In genomic region chr3:152834354-152835310, GRCh38 we compare ENCODE assay signal across 1 cellular context.
TF ChIP-seq lines count a peak whose summit lies in the region.

Gene P2RY1 (plus strand): TSS chr3:152835131. CDS start chr3:152835783, 652 bp downstream.

TF ChIP-seq in K562, 482 proteins besides CTCF, POLR2A, EP300 and RAD21 (continued from another document and continues in another):
- TF ChIP-seq CBFA2T2 (conservative IDR thresholded peaks at IDR 0.05) = no peak
- TF ChIP-seq PTRF (tag; IDR thresholded peaks at IDR 0.05) = no peak
- TF ChIP-seq E2F3 (CRISPR knock-in tag; IDR thresholded peaks at IDR 0.05) = no peak
- TF ChIP-seq HNRNPL (IDR thresholded peaks at IDR 0.05; ENCODE audit: low read depth, low read length) = peak; percentile 84
- TF ChIP-seq, protein P1, sequence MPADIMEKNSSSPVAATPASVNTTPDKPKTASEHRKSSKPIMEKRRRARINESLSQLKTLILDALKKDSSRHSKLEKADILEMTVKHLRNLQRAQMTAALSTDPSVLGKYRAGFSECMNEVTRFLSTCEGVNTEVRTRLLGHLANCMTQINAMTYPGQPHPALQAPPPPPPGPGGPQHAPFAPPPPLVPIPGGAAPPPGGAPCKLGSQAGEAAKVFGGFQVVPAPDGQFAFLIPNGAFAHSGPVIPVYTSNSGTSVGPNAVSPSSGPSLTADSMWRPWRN (IDR thresholded peaks at IDR 0.05; ENCODE audit: low read depth) = no peak
- no peak for TF ChIP-seq THRA (IDR thresholded peaks at IDR 0.05)
- TF ChIP-seq FOXA1 (IDR thresholded peaks at IDR 0.05; ENCODE audit: borderline replicate concordance) = no peak
- TF ChIP-seq EWSR1 (IDR thresholded peaks at IDR 0.05; ENCODE audit: borderline replicate concordance, low read depth, partially characterized antibody) = no peak
- TF ChIP-seq, protein P2, sequence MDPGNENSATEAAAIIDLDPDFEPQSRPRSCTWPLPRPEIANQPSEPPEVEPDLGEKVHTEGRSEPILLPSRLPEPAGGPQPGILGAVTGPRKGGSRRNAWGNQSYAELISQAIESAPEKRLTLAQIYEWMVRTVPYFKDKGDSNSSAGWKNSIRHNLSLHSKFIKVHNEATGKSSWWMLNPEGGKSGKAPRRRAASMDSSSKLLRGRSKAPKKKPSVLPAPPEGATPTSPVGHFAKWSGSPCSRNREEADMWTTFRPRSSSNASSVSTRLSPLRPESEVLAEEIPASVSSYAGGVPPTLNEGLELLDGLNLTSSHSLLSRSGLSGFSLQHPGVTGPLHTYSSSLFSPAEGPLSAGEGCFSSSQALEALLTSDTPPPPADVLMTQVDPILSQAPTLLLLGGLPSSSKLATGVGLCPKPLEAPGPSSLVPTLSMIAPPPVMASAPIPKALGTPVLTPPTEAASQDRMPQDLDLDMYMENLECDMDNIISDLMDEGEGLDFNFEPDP (CRISPR knock-in tag; IDR thresholded peaks at IDR 0.05) = no peak
- TF ChIP-seq HNRNPUL1 (IDR thresholded peaks at IDR 0.05; ENCODE audit: low read length) = no peak
- TF ChIP-seq ZFPM2 (CRISPR knock-in tag; IDR thresholded peaks at IDR 0.05) = no peak
- no peak for TF ChIP-seq TARDBP (IDR thresholded peaks at IDR 0.05)
- TF ChIP-seq ARID2 (IDR thresholded peaks at IDR 0.05) = no peak
- TF ChIP-seq ZNF696 (CRISPR knock-in tag; conservative IDR thresholded peaks at IDR 0.05) = no peak
- no peak for TF ChIP-seq RREB1 (CRISPR knock-in tag; IDR thresholded peaks at IDR 0.05)
- TF ChIP-seq RUNX1 (IDR thresholded peaks at IDR 0.05; ENCODE audit: low read depth) = no peak
- no peak for TF ChIP-seq RBM25 (IDR thresholded peaks at IDR 0.05; ENCODE audit: low read depth, low read length, severe bottlenecking)
- peak; percentile 87 for TF ChIP-seq ZNF511 (CRISPR knock-in tag; IDR thresholded peaks at IDR 0.05)
- TF ChIP-seq CAMTA2 (CRISPR knock-in tag; conservative IDR thresholded peaks at IDR 0.05) = no peak
- TF ChIP-seq LCOR (CRISPR knock-in tag; IDR thresholded peaks at IDR 0.05) = peak; percentile 65; the same call in 1 of the 2 replicates
- TF ChIP-seq ZFX (CRISPR knock-in tag; IDR thresholded peaks at IDR 0.05) = peak; percentile 64; the same call in 1 of the 2 replicates
- TF ChIP-seq NR3C1 (CRISPR knock-in tag; IDR thresholded peaks at IDR 0.05) = 0 out of 2 replicates have a peak, but pooled peaks have one; percentile 70
- TF ChIP-seq MCM2 (IDR thresholded peaks at IDR 0.05; ENCODE audit: low read depth) = no peak
- 0 out of 4 replicates have a peak, but pooled peaks of 1 of the 2 experiments have one; percentile 7 for TF ChIP-seq TRIM24 (IDR thresholded peaks at IDR 0.05)
- no peak for TF ChIP-seq DMBX1 (CRISPR knock-in tag; IDR thresholded peaks at IDR 0.05; ENCODE audit: borderline replicate concordance)
- 0 out of 2 replicates have a peak, but pooled peaks have one; percentile 78 for TF ChIP-seq ZNF124 (CRISPR knock-in tag; IDR thresholded peaks at IDR 0.05)
- no peak for TF ChIP-seq FOXP4 (CRISPR knock-in tag; IDR thresholded peaks at IDR 0.05; ENCODE audit: borderline replicate concordance)
- TF ChIP-seq NCOA6 (IDR thresholded peaks at IDR 0.05) = no peak
- no peak for TF ChIP-seq ZNF561 (CRISPR knock-in tag; conservative IDR thresholded peaks at IDR 0.05)
- no peak for TF ChIP-seq ZFP36 (IDR thresholded peaks at IDR 0.05; ENCODE audit: low read depth, low read length, partially characterized antibody)
- no peak for TF ChIP-seq SRSF3 (IDR thresholded peaks at IDR 0.05; ENCODE audit: insufficient read depth, low read length)
- TF ChIP-seq HIVEP1 (CRISPR knock-in tag; IDR thresholded peaks at IDR 0.05) = no peak
- TF ChIP-seq SMARCA4 (IDR thresholded peaks at IDR 0.05) = peak; percentile 64
- TF ChIP-seq TGIF2 (CRISPR knock-in tag; IDR thresholded peaks at IDR 0.05) = 0 out of 2 replicates have a peak, but pooled peaks have one; percentile 41
- no peak for TF ChIP-seq ZBTB26 (CRISPR knock-in tag; IDR thresholded peaks at IDR 0.05)
- TF ChIP-seq RAD51 (IDR thresholded peaks at IDR 0.05; ENCODE audit: borderline replicate concordance, low read depth) = no peak
- no peak for TF ChIP-seq SIX5 (IDR thresholded peaks at IDR 0.05; ENCODE audit: borderline replicate concordance in 1 of 2, insufficient read depth in 1 of 2, low read depth in 1 of 2, low read length in 2 of 2)
- TF ChIP-seq HMGN3 (IDR thresholded peaks at IDR 0.05; ENCODE audit: borderline replicate concordance, extremely low read depth, insufficient read length, low read depth, low read length) = peak; percentile 73
- TF ChIP-seq CCAR2 (IDR thresholded peaks at IDR 0.05; ENCODE audit: low read depth, low read length) = no peak
- no peak for TF ChIP-seq PTBP1 (IDR thresholded peaks at IDR 0.05; ENCODE audit: low read depth, low read length)
- no peak for TF ChIP-seq ZNF212 (CRISPR knock-in tag; IDR thresholded peaks at IDR 0.05)
- peak; percentile 7; the same call in 1 of the 2 replicates for TF ChIP-seq JUND (IDR thresholded peaks at IDR 0.05; ENCODE audit: borderline replicate concordance, low read depth, low read length)
- TF ChIP-seq JUND (tag; IDR thresholded peaks at IDR 0.05; ENCODE audit: borderline replicate concordance, low read depth, low read length) = no peak
- peak; percentile 28 for TF ChIP-seq NFIC (IDR thresholded peaks at IDR 0.05)
- TF ChIP-seq SAFB (IDR thresholded peaks at IDR 0.05; ENCODE audit: borderline replicate concordance, low read depth, low read length) = no peak; the same call in 1 of the 2 replicates
- TF ChIP-seq ZNF232 (CRISPR knock-in tag; IDR thresholded peaks at IDR 0.05) = 0 out of 2 replicates have a peak, but pooled peaks have one; percentile 30
- TF ChIP-seq SMAD3 (CRISPR knock-in tag; conservative IDR thresholded peaks at IDR 0.05) = no peak
- no peak for TF ChIP-seq ID3 (CRISPR knock-in tag; IDR thresholded peaks at IDR 0.05)
- TF ChIP-seq ID3 (tag; IDR thresholded peaks at IDR 0.05) = no peak; the same call in 1 of the 2 replicates
- no peak for TF ChIP-seq ZNF586 (CRISPR knock-in tag; conservative IDR thresholded peaks at IDR 0.05)
- TF ChIP-seq PYGO2 (tag; IDR thresholded peaks at IDR 0.05) = no peak
- TF ChIP-seq ZNF41 (CRISPR knock-in tag; conservative IDR thresholded peaks at IDR 0.05) = no peak
- peak; percentile 3 for TF ChIP-seq KAT7 (CRISPR knock-in tag; IDR thresholded peaks at IDR 0.05; ENCODE audit: borderline replicate concordance)
- TF ChIP-seq, protein P3, sequence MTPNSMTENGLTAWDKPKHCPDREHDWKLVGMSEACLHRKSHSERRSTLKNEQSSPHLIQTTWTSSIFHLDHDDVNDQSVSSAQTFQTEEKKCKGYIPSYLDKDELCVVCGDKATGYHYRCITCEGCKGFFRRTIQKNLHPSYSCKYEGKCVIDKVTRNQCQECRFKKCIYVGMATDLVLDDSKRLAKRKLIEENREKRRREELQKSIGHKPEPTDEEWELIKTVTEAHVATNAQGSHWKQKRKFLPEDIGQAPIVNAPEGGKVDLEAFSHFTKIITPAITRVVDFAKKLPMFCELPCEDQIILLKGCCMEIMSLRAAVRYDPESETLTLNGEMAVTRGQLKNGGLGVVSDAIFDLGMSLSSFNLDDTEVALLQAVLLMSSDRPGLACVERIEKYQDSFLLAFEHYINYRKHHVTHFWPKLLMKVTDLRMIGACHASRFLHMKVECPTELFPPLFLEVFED (CRISPR knock-in tag; conservative IDR thresholded peaks at IDR 0.05) = no peak
- no peak for TF ChIP-seq SPI1 (IDR thresholded peaks at IDR 0.05; ENCODE audit: borderline replicate concordance, low read depth, low read length)
